In the genomic region with DNA sequence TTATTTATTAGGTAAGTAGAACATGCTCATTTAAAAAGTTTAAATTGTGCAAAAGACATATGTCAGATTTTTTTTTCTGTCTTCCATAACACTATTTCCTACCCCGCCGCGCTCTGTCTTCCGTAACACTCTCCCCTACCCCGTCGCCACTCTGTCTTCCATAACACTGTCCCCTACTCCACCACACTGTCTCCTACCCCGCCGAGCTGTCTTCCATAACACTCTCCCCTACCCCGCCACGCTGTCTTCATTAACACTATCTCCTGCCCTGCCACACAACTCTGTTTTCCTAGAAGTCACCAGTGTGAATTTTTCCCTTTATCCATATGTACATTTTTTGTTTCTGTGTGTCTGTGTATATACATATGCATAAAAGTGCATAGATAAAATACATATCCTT, we compare ENCODE assay signal across 11 cellular contexts. TPM values are rescaled to one million over a fixed set of nuclear protein-coding genes. Genes with fewer than 3 reads are reported as not detected.
DNase-seq lines count a peak whose midpoint lies in the region; ATAC-seq, FAIRE-seq and TF ChIP-seq lines count a peak whose summit lies in the region.
"Had no signal": no experiment of that assay in that cellular context is flagged by ENCODE, and none has a peak within 500 bp of the region (broad histone marks: within the 10 kb centered on the region; RNA-seq: fewer than 3 reads in every experiment).

No MANE protein-coding gene starts in this region.

- peaks cover 93% of the 10 kb centered on the region for H3K79me2 ChIP-seq in GM23338 (replicated peaks; ENCODE audit: insufficient read depth)
- H3K79me2 ChIP-seq in astrocyte (ENCODE audit: insufficient read depth, low read length) = peaks cover 93% of the 10 kb centered on the region

- DNase-seq in GM23338 (ENCODE audit: low spot score) = peak; percentile 33
- no peak for DNase-seq in astrocyte (ENCODE audit: low read depth)
- no peak for DNase-seq in NCI-H510A treated with DMSO at 0.1 percent for 48 hours (lab: John Stamatoyannopoulos, UW)
- no peak for DNase-seq in retina
- DNase-seq in effector CD4-positive, alpha-beta T cell = no peak
- DNase-seq in hippocampal formation (lab: John Stamatoyannopoulos, UW) = no peak
- DNase-seq: NCI-H1417 treated with DMSO at 0.1 percent for 48 hours, SHP77 treated with DMSO at 0.1 percent for 48 hours had no signal

- H3K9me3 Mint-ChIP-seq in GM23338 (no peaks in the 10 kb centered on the region), astrocyte (ENCODE audit: unreplicated experiment) (no peaks in the 10 kb centered on the region)

- H3K36me3 Mint-ChIP-seq in GM23338 (ENCODE audit: low read depth) (peaks cover 48% of the 10 kb centered on the region), astrocyte (ENCODE audit: low read depth, unreplicated experiment) (peaks cover 6% of the 10 kb centered on the region)

- ATAC-seq in GM23338 = no peak

- H3K4me2 ChIP-seq in GM23338 = peak overlapping the region; percentile 98
- peak overlapping the region; percentile 89 for H3K4me2 ChIP-seq in astrocyte (ENCODE audit: low read length)

- 44% methylated on average over 10 of the region's 10 CpGs for WGBS in liver

- peaks cover 37% of the 10 kb centered on the region for H3K4me1 Mint-ChIP-seq in GM23338
- H3K4me1 Mint-ChIP-seq in astrocyte (ENCODE audit: low read depth, unreplicated experiment) = peaks cover 36% of the 10 kb centered on the region

- H2AFZ ChIP-seq in GM23338 (no peak overlapping the region), astrocyte (ENCODE audit: low read depth, low read length) (no peak overlapping the region)

- H3K4me3 Mint-ChIP-seq in GM23338 (peak overlapping the region; percentile 66; the same call in 2 of the 3 replicates), astrocyte (ENCODE audit: unreplicated experiment) (peak overlapping the region; percentile 78)

- no peak for TF ChIP-seq RAD21 in liver (IDR thresholded peaks at IDR 0.05)

- H3K27me3 ChIP-seq in GM23338 (ENCODE audit: insufficient read depth) (no peaks in the 10 kb centered on the region), astrocyte (ENCODE audit: insufficient read depth, low read length) (no peaks in the 10 kb centered on the region), liver (ENCODE audit: control insufficient read depth in 4 of 4, insufficient read depth in 4 of 4, low read length in 3 of 4) (no peaks in the 10 kb centered on the region)

- no peak for FAIRE-seq in astrocyte (lab: Jason Lieb, UNC)
- FAIRE-seq: islet of Langerhans had no signal

- TF ChIP-seq CTCF in 22Rv1 (IDR thresholded peaks at IDR 0.05) = no peak
- TF ChIP-seq CTCF in GM23338 (conservative IDR thresholded peaks at IDR 0.05; ENCODE audit: low read depth in 2 of 2) = no peak
- no peak for TF ChIP-seq CTCF in astrocyte (IDR thresholded peaks at IDR 0.05; ENCODE audit: insufficient read depth, low read depth, low read length)
- no peak for TF ChIP-seq CTCF in liver (IDR thresholded peaks at IDR 0.05; ENCODE audit: low read depth, low read length, missing input control)

- H3K4me1 ChIP-seq in GM23338 (ENCODE audit: insufficient read depth) = peaks cover 39% of the 10 kb centered on the region
- H3K4me1 ChIP-seq in astrocyte (ENCODE audit: insufficient read depth, low read length) = peaks cover 7% of the 10 kb centered on the region
- peaks cover 0 to 63% (median 40%) of the 10 kb centered on the region in 4 donors for H3K4me1 ChIP-seq in liver (ENCODE audit: control insufficient read depth in 4 of 4, insufficient read depth in 4 of 4, low read length in 3 of 4)

- no peaks in the 10 kb centered on the region for H3K9me3 ChIP-seq in astrocyte (ENCODE audit: insufficient read depth, low read depth, low read length)
- no peaks in the 10 kb centered on the region for H3K9me3 ChIP-seq in liver (ENCODE audit: control insufficient read depth in 4 of 4, low read length in 3 of 4)

- H3K27ac ChIP-seq in 22Rv1 = peak overlapping the region; percentile 19; the same call in 1 of the 2 replicates
- peak overlapping the region; percentile 17; the same call in 1 of the 2 replicates for H3K27ac ChIP-seq in GM23338 (ENCODE audit: low read depth)
- no peak overlapping the region for H3K27ac ChIP-seq in astrocyte (ENCODE audit: low read depth, low read length)
- H3K27ac ChIP-seq in liver (ENCODE audit: low read depth in 1 of 2, low read length in 2 of 2) = peak overlapping the region; percentile 3 to 19

- H3K36me3 ChIP-seq in GM23338 (ENCODE audit: insufficient read depth) (peaks cover 60% of the 10 kb centered on the region), astrocyte (ENCODE audit: insufficient read depth, low read length) (peaks cover 13% of the 10 kb centered on the region), liver (ENCODE audit: control insufficient read depth in 4 of 4, insufficient read depth in 3 of 4, low read depth in 1 of 4, low read length in 3 of 4) (peaks cover 0 to 22% (median 8%) of the 10 kb centered on the region in 4 donors)

- no peaks in the 10 kb centered on the region; the same call in 1 of the 2 replicates for H3F3A ChIP-seq in GM23338 (replicated peaks; ENCODE audit: low read depth)

- peak overlapping the region; percentile 50 for H3K9ac ChIP-seq in astrocyte (ENCODE audit: low read length)
- H3K9ac ChIP-seq in liver (ENCODE audit: low read depth in 1 of 2, low read length in 2 of 2) = no peak overlapping the region

- H3K4me3 ChIP-seq in GM23338 (peak overlapping the region; percentile 99), astrocyte (ENCODE audit: insufficient read depth, low read depth, low read length) (peak overlapping the region; percentile 45), liver (ENCODE audit: low read depth in 1 of 3, low read length in 3 of 3) (peak overlapping the region in 2 of 3 donors; percentile 45 to 67)

- H3K9me2 ChIP-seq in GM23338 (ENCODE audit: insufficient read depth) = no peaks in the 10 kb centered on the region

- no peak overlapping the region for H3K27ac Mint-ChIP-seq in GM23338
- peak overlapping the region; percentile 8 for H3K27ac Mint-ChIP-seq in astrocyte (ENCODE audit: unreplicated experiment)

- H3K27me3 Mint-ChIP-seq in GM23338 (ENCODE audit: insufficient read depth, low read depth, poor library complexity) (peaks cover 2% of the 10 kb centered on the region), astrocyte (ENCODE audit: low read depth, unreplicated experiment) (no peaks in the 10 kb centered on the region)

- H4K20me1 ChIP-seq in GM23338 (replicated peaks; ENCODE audit: insufficient read depth) (peaks cover 84% of the 10 kb centered on the region), astrocyte (ENCODE audit: insufficient read depth, low read length) (peaks cover 64% of the 10 kb centered on the region)

TF ChIP-seq in GM23338, 12 proteins besides CTCF, POLR2A, EP300 and RAD21 (continues in another document):
- TF ChIP-seq ZNF331 (CRISPR knock-in tag; IDR thresholded peaks at IDR 0.05; ENCODE audit: low read depth) = no peak

TF ChIP-seq in liver, 16 proteins besides CTCF, POLR2A, EP300 and RAD21 (continues in another document):
- TF ChIP-seq FOXA2 (IDR thresholded peaks at IDR 0.05) (no peak), GABPA (IDR thresholded peaks at IDR 0.05 in 1 of 2, conservative IDR thresholded peaks at IDR 0.05 in 1 of 2) (no peak), SP1 (IDR thresholded peaks at IDR 0.05) (no peak), YY1 (IDR thresholded peaks at IDR 0.05) (no peak), EGR1 (IDR thresholded peaks at IDR 0.05; ENCODE audit: low read depth in 2 of 2) (no peak), HNF4G (IDR thresholded peaks at IDR 0.05) (no peak), FOXA1 (IDR thresholded peaks at IDR 0.05) (no peak), TAF1 (conservative IDR thresholded peaks at IDR 0.05) (no peak), HNF4A (conservative IDR thresholded peaks at IDR 0.05) (no peak), JUND (IDR thresholded peaks at IDR 0.05) (no peak)
- TF ChIP-seq, protein P1, sequence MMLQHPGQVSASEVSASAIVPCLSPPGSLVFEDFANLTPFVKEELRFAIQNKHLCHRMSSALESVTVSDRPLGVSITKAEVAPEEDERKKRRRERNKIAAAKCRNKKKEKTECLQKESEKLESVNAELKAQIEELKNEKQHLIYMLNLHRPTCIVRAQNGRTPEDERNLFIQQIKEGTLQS (IDR thresholded peaks at IDR 0.05) = no peak
- TF ChIP-seq, protein P2, sequence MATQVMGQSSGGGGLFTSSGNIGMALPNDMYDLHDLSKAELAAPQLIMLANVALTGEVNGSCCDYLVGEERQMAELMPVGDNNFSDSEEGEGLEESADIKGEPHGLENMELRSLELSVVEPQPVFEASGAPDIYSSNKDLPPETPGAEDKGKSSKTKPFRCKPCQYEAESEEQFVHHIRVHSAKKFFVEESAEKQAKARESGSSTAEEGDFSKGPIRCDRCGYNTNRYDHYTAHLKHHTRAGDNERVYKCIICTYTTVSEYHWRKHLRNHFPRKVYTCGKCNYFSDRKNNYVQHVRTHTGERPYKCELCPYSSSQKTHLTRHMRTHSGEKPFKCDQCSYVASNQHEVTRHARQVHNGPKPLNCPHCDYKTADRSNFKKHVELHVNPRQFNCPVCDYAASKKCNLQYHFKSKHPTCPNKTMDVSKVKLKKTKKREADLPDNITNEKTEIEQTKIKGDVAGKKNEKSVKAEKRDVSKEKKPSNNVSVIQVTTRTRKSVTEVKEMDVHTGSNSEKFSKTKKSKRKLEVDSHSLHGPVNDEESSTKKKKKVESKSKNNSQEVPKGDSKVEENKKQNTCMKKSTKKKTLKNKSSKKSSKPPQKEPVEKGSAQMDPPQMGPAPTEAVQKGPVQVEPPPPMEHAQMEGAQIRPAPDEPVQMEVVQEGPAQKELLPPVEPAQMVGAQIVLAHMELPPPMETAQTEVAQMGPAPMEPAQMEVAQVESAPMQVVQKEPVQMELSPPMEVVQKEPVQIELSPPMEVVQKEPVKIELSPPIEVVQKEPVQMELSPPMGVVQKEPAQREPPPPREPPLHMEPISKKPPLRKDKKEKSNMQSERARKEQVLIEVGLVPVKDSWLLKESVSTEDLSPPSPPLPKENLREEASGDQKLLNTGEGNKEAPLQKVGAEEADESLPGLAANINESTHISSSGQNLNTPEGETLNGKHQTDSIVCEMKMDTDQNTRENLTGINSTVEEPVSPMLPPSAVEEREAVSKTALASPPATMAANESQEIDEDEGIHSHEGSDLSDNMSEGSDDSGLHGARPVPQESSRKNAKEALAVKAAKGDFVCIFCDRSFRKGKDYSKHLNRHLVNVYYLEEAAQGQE (IDR thresholded peaks at IDR 0.05) = no peak
- TF ChIP-seq, protein P3, sequence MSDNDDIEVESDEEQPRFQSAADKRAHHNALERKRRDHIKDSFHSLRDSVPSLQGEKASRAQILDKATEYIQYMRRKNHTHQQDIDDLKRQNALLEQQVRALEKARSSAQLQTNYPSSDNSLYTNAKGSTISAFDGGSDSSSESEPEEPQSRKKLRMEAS (IDR thresholded peaks at IDR 0.05) = no peak

RNA-seq across cellular contexts. Expression of a gene that starts 4.4 kb away (rescaled TPM):
- total RNA-seq in GM23338 (2014; rRNA removed; shearing (Covaris generic)) = 272 and 274 TPM in 2 replicates
- polyA plus RNA-seq in GM23338 (2016; fragmentation: Nextera tagmentation; extraction: Ambion mirVana) (118 and 145 TPM in 2 replicates), liver (100 to 1,000 TPM; 153 to 204 TPM)
- total RNA-seq in astrocyte (136 and 179 TPM in 2 replicates), liver (100 to 1,000 TPM; 448 to 721 TPM)

RNA-seq across cellular contexts. Expression of a gene that starts 47.0 kb away (rescaled TPM):
- 16.5 and 18.5 TPM in 2 replicates for total RNA-seq in GM23338 (2014; rRNA removed; shearing (Covaris generic))
- polyA plus RNA-seq in GM23338 (2016; fragmentation: Nextera tagmentation; extraction: Ambion mirVana) = 8.8 and 10.3 TPM in 2 replicates
- 380 and 385 TPM in 2 replicates for total RNA-seq in astrocyte
- total RNA-seq in liver = 1 to 10 TPM; 3.6 to 5.6 TPM
- polyA plus RNA-seq in liver = 1 to 10 TPM; 3.0 to 5.4 TPM

Comparison
In these comparisons a context has a peak if more than half of its experiments do, and no peak if none do; other contexts are left out.
1. H3K4me3 ChIP-seq: peak in every context shown above with its lines; median percentile 99 in GM23338; 56 in liver; 45 in astrocyte.
2. RNA of a gene that starts 47.0 kb away (total RNA-seq): 380 to 385 TPM in astrocyte; 16.5 to 18.5 TPM in GM23338 and 3.6 to 5.6 TPM in liver; every median in the first group is over 10 times any median in the second.